8 cellular contexts compared by ENCODE assay signal in the genomic region with DNA sequence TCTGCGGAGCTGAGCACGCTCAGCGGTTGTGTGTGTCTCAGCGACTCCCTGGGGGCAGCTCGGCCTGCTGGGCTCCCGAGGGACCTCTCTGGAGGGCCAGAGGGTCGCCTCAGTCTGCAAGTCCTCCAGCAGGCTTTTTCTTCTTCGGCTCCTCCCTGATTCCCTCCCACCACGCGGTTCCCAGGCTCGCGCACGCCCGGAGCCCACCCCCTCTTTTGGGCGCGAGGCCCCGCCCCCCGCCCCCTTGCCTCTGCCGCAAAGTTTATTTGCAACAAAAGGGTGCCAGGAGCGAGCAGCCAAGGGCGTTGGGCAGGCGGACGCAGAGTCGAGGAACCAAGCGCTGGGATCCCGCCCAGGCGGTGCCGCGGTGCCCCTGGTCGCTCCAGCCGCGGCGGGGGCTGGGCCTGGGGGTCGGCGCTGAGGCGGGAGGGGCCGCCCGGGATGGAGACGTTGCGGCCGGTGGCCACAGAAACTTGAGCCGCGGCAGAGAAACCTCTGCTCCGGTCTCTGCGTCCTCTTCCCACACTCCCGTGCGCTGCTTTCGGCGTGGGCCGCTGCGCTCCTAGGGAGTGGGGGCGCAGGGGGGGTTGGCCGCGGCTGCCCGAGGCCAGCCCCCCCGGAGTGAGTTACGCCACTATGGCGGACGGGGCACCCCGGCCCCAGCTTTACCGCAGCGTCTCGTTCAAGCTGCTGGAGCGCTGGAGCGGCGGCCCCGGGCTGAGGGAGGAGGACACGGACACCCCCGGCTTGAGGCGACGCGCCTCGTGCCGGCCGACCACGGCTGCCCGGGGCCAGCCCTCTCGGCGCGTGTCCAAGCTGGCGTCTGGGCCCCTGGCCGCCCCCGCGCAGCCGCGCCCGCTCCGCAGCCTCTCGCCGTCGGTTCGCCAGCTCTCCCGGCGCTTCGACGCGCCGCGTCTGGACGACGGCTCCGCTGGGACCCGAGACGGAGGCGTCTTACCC. TPM values are rescaled to one million over a fixed set of nuclear protein-coding genes. Genes with fewer than 3 reads are reported as not detected.
DNase-seq lines count a peak whose midpoint lies in the region; ATAC-seq, FAIRE-seq and TF ChIP-seq lines count a peak whose summit lies in the region.

A gene with protein sequence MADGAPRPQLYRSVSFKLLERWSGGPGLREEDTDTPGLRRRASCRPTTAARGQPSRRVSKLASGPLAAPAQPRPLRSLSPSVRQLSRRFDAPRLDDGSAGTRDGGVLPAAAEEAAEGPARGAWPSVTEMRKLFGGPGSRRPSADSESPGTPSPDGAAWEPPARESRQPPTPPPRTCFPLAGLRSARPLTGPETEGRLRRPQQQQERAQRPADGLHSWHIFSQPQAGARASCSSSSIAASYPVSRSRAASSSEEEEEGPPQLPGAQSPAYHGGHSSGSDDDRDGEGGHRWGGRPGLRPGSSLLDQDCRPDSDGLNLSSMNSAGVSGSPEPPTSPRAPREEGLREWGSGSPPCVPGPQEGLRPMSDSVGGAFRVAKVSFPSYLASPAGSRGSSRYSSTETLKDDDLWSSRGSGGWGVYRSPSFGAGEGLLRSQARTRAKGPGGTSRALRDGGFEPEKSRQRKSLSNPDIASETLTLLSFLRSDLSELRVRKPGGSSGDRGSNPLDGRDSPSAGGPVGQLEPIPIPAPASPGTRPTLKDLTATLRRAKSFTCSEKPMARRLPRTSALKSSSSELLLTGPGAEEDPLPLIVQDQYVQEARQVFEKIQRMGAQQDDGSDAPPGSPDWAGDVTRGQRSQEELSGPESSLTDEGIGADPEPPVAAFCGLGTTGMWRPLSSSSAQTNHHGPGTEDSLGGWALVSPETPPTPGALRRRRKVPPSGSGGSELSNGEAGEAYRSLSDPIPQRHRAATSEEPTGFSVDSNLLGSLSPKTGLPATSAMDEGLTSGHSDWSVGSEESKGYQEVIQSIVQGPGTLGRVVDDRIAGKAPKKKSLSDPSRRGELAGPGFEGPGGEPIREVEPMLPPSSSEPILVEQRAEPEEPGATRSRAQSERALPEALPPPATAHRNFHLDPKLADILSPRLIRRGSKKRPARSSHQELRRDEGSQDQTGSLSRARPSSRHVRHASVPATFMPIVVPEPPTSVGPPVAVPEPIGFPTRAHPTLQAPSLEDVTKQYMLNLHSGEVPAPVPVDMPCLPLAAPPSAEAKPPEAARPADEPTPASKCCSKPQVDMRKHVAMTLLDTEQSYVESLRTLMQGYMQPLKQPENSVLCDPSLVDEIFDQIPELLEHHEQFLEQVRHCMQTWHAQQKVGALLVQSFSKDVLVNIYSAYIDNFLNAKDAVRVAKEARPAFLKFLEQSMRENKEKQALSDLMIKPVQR (N-terminal part only) (plus strand): TSS at position 274 of the 960 bp plus-strand sequence. CDS start 363 bp downstream, at position 637.

- peak; percentile 28 for FAIRE-seq in HTR-8/SVneo (lab: Jason Lieb, UNC)

- BruUV-seq in Caco-2 (replicated peaks; lab: Mats Ljungman, UMichigan) (TSS peak; percentile 27), Panc1 (replicated peaks; lab: Mats Ljungman, UMichigan) (no TSS peak)

- peaks cover 48% of the 10 kb centered on the region for H3K36me3 Mint-ChIP-seq in Caco-2 (ENCODE audit: insufficient read depth, unreplicated experiment)

- H3K27ac ChIP-seq in Panc1 (ENCODE audit: low read length) (peak within 1 kb of the TSS; percentile 81), osteoblast (ENCODE audit: low read depth, low read length) (peak within 1 kb of the TSS; percentile 98), aorta (ENCODE audit: low read depth in 1 of 2, low read length in 2 of 2) (peak within 1 kb of the TSS; percentile 83 to 96)

- H3K4me1 ChIP-seq in Caco-2 (peaks cover 39% of the 10 kb centered on the region), Panc1 (ENCODE audit: control insufficient read depth, insufficient read depth, low read length) (peaks cover 39% of the 10 kb centered on the region), osteoblast (ENCODE audit: insufficient read depth, low read length) (peaks cover 47% of the 10 kb centered on the region), aorta (ENCODE audit: control insufficient read depth in 1 of 2, insufficient read depth in 2 of 2, low read length in 2 of 2) (no peaks in the 10 kb centered on the region)

- TF ChIP-seq CTCF in Caco-2 (IDR thresholded peaks at IDR 0.05; ENCODE audit: insufficient read depth in 1 of 2, low read depth in 1 of 2, low read length in 1 of 2, severe bottlenecking in 1 of 2, unreplicated experiment in 1 of 2) (no peak), Panc1 (IDR thresholded peaks at IDR 0.05) (no peak), osteoblast (IDR thresholded peaks at IDR 0.05; ENCODE audit: extremely low read depth, low read depth, low read length) (no peak)

- H3K9me3 ChIP-seq in Caco-2 (no peaks in the 10 kb centered on the region), Panc1 (ENCODE audit: control insufficient read depth, insufficient read depth, low read depth, low read length) (no peaks in the 10 kb centered on the region), osteoblast (ENCODE audit: low read depth, low read length) (no peaks in the 10 kb centered on the region), aorta (ENCODE audit: control insufficient read depth, low read length) (no peaks in the 10 kb centered on the region)

- peak within 1 kb of the TSS; percentile 99 for H3K4me2 ChIP-seq in osteoblast (ENCODE audit: insufficient read depth, low read length)

- H3K27me3 ChIP-seq in Caco-2 (replicated peaks; ENCODE audit: control insufficient read depth, insufficient read depth, low read length) (no peaks in the 10 kb centered on the region), Panc1 (ENCODE audit: control insufficient read depth, insufficient read depth, low read length) (no peaks in the 10 kb centered on the region), osteoblast (ENCODE audit: insufficient read depth, low read length) (no peaks in the 10 kb centered on the region), aorta (ENCODE audit: control insufficient read depth in 1 of 2, insufficient read depth in 2 of 2, low read length in 1 of 2) (no peaks in the 10 kb centered on the region)

- intact Hi-C loops in Caco-2 (cut with micrococcal nuclease; ENCODE audit: unreplicated experiment), result no loop called here
- intact Hi-C loops in Panc1 (cut with micrococcal nuclease; ENCODE audit: unreplicated experiment), result loop anchor here (10.0 kb wide), 1 partner anchor 87 kb away; no protein-coding TSS in a partner anchor
- intact Hi-C loops in Right ventricle myocardium inferior (cut with DNase I), result loop anchor here (2.0 kb wide), 1 partner anchor 15 kb away; no protein-coding TSS in a partner anchor
- intact Hi-C loops in aorta (cut with DNase I), result loop anchor here (2.0 to 5.0 kb wide), 2 partner anchors 15 to 84 kb away; no protein-coding TSS in a partner anchor

- peaks cover 34% of the 10 kb centered on the region for H3K4me1 Mint-ChIP-seq in Caco-2 (ENCODE audit: low read depth, unreplicated experiment)

- H3K79me2 ChIP-seq in osteoblast (ENCODE audit: insufficient read depth, low read length), result peaks cover 41% of the 10 kb centered on the region

- POLR2A ChIA-PET in Caco-2 (lab: Charles Lee), result interaction anchor here (0.6 to 1.8 kb wide), 16 partner anchors 11 to 1444 kb away, joined by 3 to 36 read pairs (median 8); partner anchors contain the start of gene P2RY6
- POLR2A ChIA-PET in Panc1 (lab: Charles Lee), result interaction anchor here (0.6 to 0.7 kb wide), 3 partner anchors 25 to 60 kb away, joined by 3 read pairs; no protein-coding TSS in a partner anchor

- WGBS in aorta, 2 donors, result 0% methylated on average over 88 to 105 of the region's 105 CpGs

- peaks cover 39% of the 10 kb centered on the region for H4K20me1 ChIP-seq in osteoblast (ENCODE audit: insufficient read depth, low read length)

- peak within 1 kb of the TSS; percentile 76 for H3K4me3 Mint-ChIP-seq in Caco-2 (ENCODE audit: unreplicated experiment)

- ATAC-seq in GM21360 (IDR thresholded peaks at IDR 0.05; ENCODE audit: unreplicated experiment), result peak; percentile 22
- peak; percentile 62 for ATAC-seq in Panc1
- peak; percentile 52 for ATAC-seq in Right ventricle myocardium inferior
- peak; percentile 73 for ATAC-seq in aorta (ENCODE audit: low FRiP score)

- no peaks in the 10 kb centered on the region for H3K9me3 Mint-ChIP-seq in Caco-2 (ENCODE audit: unreplicated experiment)

- peak within 1 kb of the TSS; percentile 87 for H3K27ac Mint-ChIP-seq in Caco-2 (ENCODE audit: unreplicated experiment)

- no peaks in the 10 kb centered on the region for H3K27me3 Mint-ChIP-seq in Caco-2 (ENCODE audit: insufficient read depth, unreplicated experiment)

- H3K36me3 ChIP-seq in Caco-2 (ENCODE audit: control insufficient read depth, insufficient read depth, low read length) (no peaks in the 10 kb centered on the region; the same call in 1 of the 2 replicates), Panc1 (ENCODE audit: control insufficient read depth, insufficient read depth, low read length) (no peaks in the 10 kb centered on the region), osteoblast (ENCODE audit: insufficient read depth, low read length) (peaks cover 18% of the 10 kb centered on the region), aorta (ENCODE audit: control insufficient read depth in 1 of 2, insufficient read depth in 2 of 2, low read length in 1 of 2) (no peaks in the 10 kb centered on the region)

- peak within 1 kb of the TSS; percentile 93 for H2AFZ ChIP-seq in osteoblast (ENCODE audit: low read length)

- in situ Hi-C loops in Panc1 (cut with HindIII; ENCODE audit: low pct_unique_long_range_greater_than_20kb, low sequenced_read_pairs), result no loop called here

- DNase-seq in Caco-2, result peak; percentile 91 to 93
- DNase-seq in HTR-8/SVneo (ENCODE audit: insufficient read length, low spot score), result peak; percentile 80
- no peak for DNase-seq in Panc1 (ENCODE audit: low read depth, low spot score)
- peak; percentile 72 for DNase-seq in amniotic epithelial cell (ENCODE audit: low read depth)
- DNase-seq in Right ventricle myocardium inferior (ENCODE audit: missing footprints), result peak; percentile 81
- DNase-seq in osteoblast (ENCODE audit: insufficient read length, low spot score, missing footprints), result peak; percentile 96
- DNase-seq in aorta, result peak; percentile 87 to 91

- CTCF ChIA-PET in Caco-2 (lab: Charles Lee) (interaction anchor here (0.6 to 6.0 kb wide), 38 partner anchors 9 to 583 kb away, joined by 3 to 285 read pairs (median 7); partner anchors contain the start of genes FAM168A, FCHSD2 and P2RY6), Panc1 (lab: Charles Lee) (interaction anchor here (0.9 to 3.4 kb wide), 13 partner anchors 13 to 85 kb away, joined by 3 to 55 read pairs (median 6); no protein-coding TSS in a partner anchor)

- H3K4me3 ChIP-seq in Caco-2 (ENCODE audit: low read depth, low read length), result peak within 1 kb of the TSS; percentile 94
- peak within 1 kb of the TSS; percentile 79 to 91 for H3K4me3 ChIP-seq in Panc1 (ENCODE audit: low read depth in 2 of 2, low read length in 2 of 2)
- H3K4me3 ChIP-seq in osteoblast (ENCODE audit: insufficient read depth, low read length), result peak within 1 kb of the TSS; percentile 89
- H3K4me3 ChIP-seq in aorta (ENCODE audit: low read length in 2 of 2), result peak within 1 kb of the TSS; percentile 46 to 91

RNA-seq across cellular contexts. Expression of the gene that starts here (rescaled TPM):
- total RNA-seq in Caco-2 (2022) (77.9 and 78.1 TPM in 2 replicates), Panc1 (2021; ENCODE audit: unreplicated experiment) (43.2 TPM), Right ventricle myocardium inferior (57.1 TPM), osteoblast (50.1 and 67.0 TPM in 2 replicates), aorta (100 to 1,000 TPM; 159 to 201 TPM)
- 52.5 TPM for polyA plus RNA-seq in Panc1 (2012; ENCODE audit: insufficient read length)
- 100 to 1,000 TPM in 1 of 2 donors, 10 to 100 TPM in 1; 20.5 to 182 TPM for polyA plus RNA-seq in aorta

Comparison
In these comparisons a context has a peak if more than half of its experiments do, and no peak if none do; other contexts are left out.
1. ATAC-seq: peak in every context shown above with its lines; median percentile 73 in aorta; 62 in Panc1; 52 in Right ventricle myocardium inferior; 22 in GM21360.